Comparison of ENCODE assay signal across 8 cellular contexts in the genomic region with DNA sequence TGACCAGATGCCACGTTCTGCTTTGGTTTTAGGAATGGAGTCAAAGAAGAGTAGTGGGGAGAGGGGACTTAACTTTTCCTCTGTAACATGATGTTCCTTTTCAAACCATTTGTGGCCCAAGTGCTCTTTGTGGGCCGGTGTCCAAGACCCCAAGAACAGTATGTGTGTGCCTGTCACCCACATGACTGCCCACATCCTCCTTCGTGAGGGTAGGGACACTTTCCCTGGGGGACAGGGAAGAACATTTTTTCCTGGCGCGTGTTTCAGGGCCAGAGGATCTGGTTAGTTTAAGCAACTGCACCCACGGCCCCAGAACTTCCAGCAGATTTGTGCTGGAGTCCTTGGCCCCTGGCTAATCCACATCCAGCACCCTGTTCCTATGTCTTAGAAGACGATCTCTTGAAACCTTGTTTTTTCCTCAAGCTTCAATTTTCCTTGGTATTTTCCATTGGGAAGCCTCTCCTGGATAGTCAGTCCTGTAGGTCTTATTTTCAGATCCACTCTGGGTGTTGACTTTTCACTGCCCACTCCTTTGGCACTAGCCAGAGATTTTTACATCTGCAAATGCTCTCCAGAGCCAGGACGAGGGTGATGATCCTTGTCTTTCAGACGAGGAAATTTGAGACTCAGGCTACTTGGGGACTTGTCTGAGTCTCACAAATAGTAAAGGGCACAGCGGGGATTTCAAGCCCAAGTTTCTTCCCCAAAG. TPM values are rescaled to one million over a fixed set of nuclear protein-coding genes. Genes with fewer than 3 reads are reported as not detected.
DNase-seq lines count a peak whose midpoint lies in the region; ATAC-seq and TF ChIP-seq lines count a peak whose summit lies in the region.
"Had no signal": no experiment of that assay in that cellular context is flagged by ENCODE, and none has a peak within 500 bp of the region (broad histone marks: within the 10 kb centered on the region; RNA-seq: fewer than 3 reads in every experiment).

No MANE protein-coding gene starts in this region.

- WGBS in HUES64, result 95% methylated on average over 10 of the region's 10 CpGs
- 36 to 69% (median 60%) methylated on average over 10 of the region's 10 CpGs for WGBS in stomach, 5 donors

- intact Hi-C loops in left lung (cut with DNase I) (no loop called here), stomach (cut with DNase I; ENCODE audit: low total_unique reads) (no loop called here)

- H3K4me1 Mint-ChIP-seq in activated naive CD8-positive, alpha-beta T cell treated with anti-CD3 and anti-CD28 coated beads, Interleukin-2, amount 50 U/mL, for 24 hours, result peaks cover 92% of the 10 kb centered on the region

- no peak overlapping the region for H3K4me3 Mint-ChIP-seq in activated naive CD8-positive, alpha-beta T cell treated with anti-CD3 and anti-CD28 coated beads, Interleukin-2, amount 50 U/mL, for 24 hours
- H3K4me3 Mint-ChIP-seq: neural crest cell had no signal

- no peak overlapping the region for H3K9ac ChIP-seq in HUES64 (ENCODE audit: low read depth, low read length)

- H3K27me3 Mint-ChIP-seq in activated naive CD8-positive, alpha-beta T cell treated with anti-CD3 and anti-CD28 coated beads, Interleukin-2, amount 50 U/mL, for 24 hours, result no peaks in the 10 kb centered on the region

- H3K27me3 ChIP-seq in HUES64 (ENCODE audit: insufficient read depth, low read length), result no peaks in the 10 kb centered on the region
- H3K27me3 ChIP-seq in left lung, result no peaks in the 10 kb centered on the region
- no peaks in the 10 kb centered on the region for H3K27me3 ChIP-seq in stomach

- H3K9me3 ChIP-seq in HUES64 (ENCODE audit: insufficient read depth, low read depth, low read length) (no peaks in the 10 kb centered on the region), left lung (no peaks in the 10 kb centered on the region), stomach (no peaks in the 10 kb centered on the region)

- no peak for TF ChIP-seq POLR2A in stomach (IDR thresholded peaks at IDR 0.05)

- TF ChIP-seq EP300 in stomach (IDR thresholded peaks at IDR 0.05), result no peak

- peaks cover 85% of the 10 kb centered on the region for H3K36me3 Mint-ChIP-seq in activated naive CD8-positive, alpha-beta T cell treated with anti-CD3 and anti-CD28 coated beads, Interleukin-2, amount 50 U/mL, for 24 hours (ENCODE audit: low read depth)

- no peak for ATAC-seq in activated naive CD8-positive, alpha-beta T cell treated with anti-CD3 and anti-CD28 coated beads, Interleukin-2, amount 50 U/mL, for 24 hours
- ATAC-seq in left lung (no peak), GM18870 (IDR thresholded peaks at IDR 0.05; ENCODE audit: unreplicated experiment) (no peak)

- H3K4me3 ChIP-seq in HUES64 (ENCODE audit: low read length) (no peak overlapping the region), left lung (no peak overlapping the region), stomach (no peak overlapping the region)

- H3K4me1 ChIP-seq in HUES64 (ENCODE audit: insufficient read depth, low read length) (no peaks in the 10 kb centered on the region), left lung (peaks cover 45 to 67% of the 10 kb centered on the region in 2 donors), stomach (peaks cover 57 to 93% (median 66%) of the 10 kb centered on the region in 4 donors)

- TF ChIP-seq CTCF in left lung (IDR thresholded peaks at IDR 0.05) (no peak), stomach (IDR thresholded peaks at IDR 0.05) (no peak)

- H3K36me3 ChIP-seq in HUES64 (ENCODE audit: insufficient read depth, low read length), result peaks cover 100% of the 10 kb centered on the region
- H3K36me3 ChIP-seq in left lung, result peaks cover 0 to 96% of the 10 kb centered on the region in 2 donors
- H3K36me3 ChIP-seq in stomach, result peaks cover 64 to 99% (median 92%) of the 10 kb centered on the region in 4 donors

- H3K27ac ChIP-seq in HUES64 (ENCODE audit: low read depth, low read length), result 0 out of 2 replicates have a peak overlapping the region, but pooled peaks have one; percentile 26
- H3K27ac ChIP-seq in left lung, result peak overlapping the region; percentile 77 to 88
- peak overlapping the region in 4 of 5 donors; percentile 83 to 98 (median 86) for H3K27ac ChIP-seq in stomach

- H3K27ac Mint-ChIP-seq in activated naive CD8-positive, alpha-beta T cell treated with anti-CD3 and anti-CD28 coated beads, Interleukin-2, amount 50 U/mL, for 24 hours, result peak overlapping the region; percentile 88

- no peaks in the 10 kb centered on the region for H3K9me3 Mint-ChIP-seq in activated naive CD8-positive, alpha-beta T cell treated with anti-CD3 and anti-CD28 coated beads, Interleukin-2, amount 50 U/mL, for 24 hours
- H3K9me3 Mint-ChIP-seq: neural crest cell had no signal

- DNase-seq in activated naive CD8-positive, alpha-beta T cell treated with anti-CD3 and anti-CD28 coated beads, Interleukin-2, amount 50 U/mL, for 24 hours, result no peak
- DNase-seq in left lung (no peak), stomach (no peak), ecto neural progenitor cell (ENCODE audit: low spot score) (no peak)
- DNase-seq in activated CD4-positive, alpha-beta T cell treated with anti-CD3 and anti-CD28 coated beads for 4 hours, result no peak

RNA-seq across cellular contexts. Expression of a gene that starts 10.8 kb away (rescaled TPM):
- polyA plus RNA-seq in HUES64 (2013, experiment 1 of 2), result 21.2 TPM
- 23.6 TPM for polyA plus RNA-seq in HUES64 (2013, experiment 2 of 2)
- total RNA-seq in left lung (10 to 100 TPM; 25.3 to 30.2 TPM), stomach (10 to 100 TPM in 3 of 5 donors, 1 to 10 TPM in 2; 2.2 to 62.6 (median 19.7) TPM)
- polyA plus RNA-seq in stomach, result 10 to 100 TPM in 2 of 3 donors, 1 to 10 TPM in 1; 9.8 to 13.7 (median 13.0) TPM

RNA-seq across cellular contexts. Expression of a gene that starts 35.0 kb away (rescaled TPM):
- polyA plus RNA-seq in HUES64 (2013, experiment 1 of 2), result 180 TPM
- polyA plus RNA-seq in HUES64 (2013, experiment 2 of 2), result 189 TPM
- total RNA-seq in left lung (100 to 1,000 TPM; 168 to 174 TPM), stomach (100 to 1,000 TPM in 3 of 5 donors, 10 to 100 TPM in 2; 47.8 to 319 (median 104) TPM)
- polyA plus RNA-seq in stomach, result 10 to 100 TPM; 64.2 to 89.0 (median 84.0) TPM

RNA-seq across cellular contexts. Expression of a gene that starts 54.5 kb away (rescaled TPM):
- polyA plus RNA-seq in HUES64 (2013, experiment 1 of 2), result 14.7 TPM
- polyA plus RNA-seq in HUES64 (2013, experiment 2 of 2), result 15.6 TPM
- 10 to 100 TPM; 73.1 to 98.0 TPM for total RNA-seq in left lung
- 10 to 100 TPM in 3 of 5 donors, 1 to 10 TPM in 2; 1.3 to 54.3 (median 13.6) TPM for total RNA-seq in stomach
- 10 to 100 TPM; 10.2 to 15.6 (median 15.4) TPM for polyA plus RNA-seq in stomach

Comparison
In these comparisons a context has a peak if more than half of its experiments do, and no peak if none do; other contexts are left out.
1. H3K27ac ChIP-seq: peak in every context shown above with its lines; median percentile 86 in stomach; 82 in left lung; 26 in HUES64.